16 cellular contexts compared by ENCODE assay signal in the genomic region with DNA sequence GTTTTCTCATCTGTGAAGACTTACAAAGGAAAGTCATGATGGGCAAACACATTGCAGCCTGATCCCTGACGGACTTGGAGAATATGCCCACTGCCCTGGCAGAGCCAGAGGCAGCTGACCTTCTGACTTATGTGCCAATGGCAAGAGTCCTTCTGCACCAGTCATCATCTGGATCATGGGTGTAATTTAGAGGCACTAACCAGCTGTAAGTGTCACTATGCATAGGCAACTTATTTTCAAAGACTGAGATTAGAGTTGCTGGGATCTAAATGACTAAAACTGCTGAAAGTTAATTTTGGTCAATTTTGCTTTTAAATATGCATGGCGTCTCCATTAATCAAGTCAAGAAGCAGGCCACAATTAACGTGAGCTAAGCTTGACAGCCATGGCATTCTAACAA.
A peak's percentile ranks its signal among the peaks of the same experiment; 100 is the strongest.
DNase-seq lines count a peak whose midpoint lies in the region; ATAC-seq lines count a peak whose summit lies in the region.
"Had no signal": no experiment of that assay in that cellular context is flagged by ENCODE, and none has a peak within 500 bp of the region (broad histone marks: within the 10 kb centered on the region; RNA-seq: fewer than 3 reads in every experiment).

No MANE protein-coding gene starts in this region.

- DNase-seq in SHP77 treated with DMSO at 0.1 percent for 48 hours (lab: John Stamatoyannopoulos, UW) (no peak), AML-193 (lab: John Stamatoyannopoulos, UW) (no peak)
- DNase-seq: CD4-positive, alpha-beta memory T cell; DMS153; DMS79; GF-D8; H9; IMR-90 had no signal

- ATAC-seq in GM18502 (IDR thresholded peaks at IDR 0.05; ENCODE audit: poor library complexity, unreplicated experiment) (peak; percentile 67), GM18867 (IDR thresholded peaks at IDR 0.05; ENCODE audit: unreplicated experiment) (peak; percentile 55), GM21717 (IDR thresholded peaks at IDR 0.05; ENCODE audit: unreplicated experiment) (peak; percentile 67), HG03565 (IDR thresholded peaks at IDR 0.05; ENCODE audit: unreplicated experiment) (peak; percentile 37), HG03520 (IDR thresholded peaks at IDR 0.05; ENCODE audit: unreplicated experiment) (no peak), HG03378 (IDR thresholded peaks at IDR 0.05; ENCODE audit: unreplicated experiment) (no peak)
- ATAC-seq: A549, K562 had no signal

Comparison
In these comparisons a context has a peak if more than half of its experiments do, and no peak if none do; other contexts are left out.
1. ATAC-seq: peak in GM18502 (single experiment), GM18867 (single experiment), GM21717 (single experiment) and HG03565 (single experiment); none in HG03520 (single experiment) and HG03378 (single experiment).